In genomic region chr2:41923156-41923786, GRCh38 we compare ENCODE assay signal across 20 cellular contexts.
A peak's percentile ranks its signal among the peaks of the same experiment; 100 is the strongest.
DNase-seq lines count a peak whose midpoint lies in the region; ATAC-seq and TF ChIP-seq lines count a peak whose summit lies in the region.
"Had no signal": no experiment of that assay in that cellular context is flagged by ENCODE, and none has a peak within 500 bp of the region (broad histone marks: within the 10 kb centered on the region; RNA-seq: fewer than 3 reads in every experiment).

No MANE protein-coding gene starts in this region.

- no peaks in the 10 kb centered on the region for H4K20me1 ChIP-seq in hepatocyte (ENCODE audit: insufficient read depth, poor library complexity, severe bottlenecking)

- DNase-seq in Right ventricle myocardium superior (peak; percentile 32), Right ventricle myocardium inferior (ENCODE audit: missing footprints) (no peak), hepatocyte (ENCODE audit: low spot score) (no peak), psoas muscle (no peak), transverse colon (no peak), ascending aorta (ENCODE audit: low spot score in 2 of 2) (no peak), cerebellum (ENCODE audit: low spot score) (no peak)
- DNase-seq: BE2C; CD4-positive, alpha-beta T cell; DMS79 treated with DMSO at 0.1 percent for 48 hours; NCI-H1436; NCI-H2029; NCI-H2171; NCI-H446 treated with DMSO at 0.1 percent for 48 hours; NCI-H774; RPMI8226 had no signal

- TF ChIP-seq POLR2A in transverse colon (IDR thresholded peaks at IDR 0.05): no peak

- H3K9me2 ChIP-seq in hepatocyte (replicated peaks; ENCODE audit: insufficient read depth): no peaks in the 10 kb centered on the region

- H3K27ac ChIP-seq in hepatocyte (peak overlapping the region; percentile 45), psoas muscle (peak overlapping the region; percentile 76), transverse colon (peak overlapping the region in 3 of 4 donors; percentile 4 to 74 (median 32)), ascending aorta (no peak overlapping the region)
- H3K27ac ChIP-seq: 22Rv1 had no signal

- in situ Hi-C loops in transverse colon (cut with MboI; ENCODE audit: low pct_ligation_motif_present in 1 of 4, low pct_unique_long_range_greater_than_20kb in 1 of 4, low sequenced_read_pairs in 3 of 4): no loop called here

- H3K27me3 ChIP-seq in hepatocyte: no peaks in the 10 kb centered on the region
- H3K27me3 ChIP-seq in psoas muscle (ENCODE audit: insufficient read depth in 3 of 3, low read length in 2 of 3): no peaks in the 10 kb centered on the region
- H3K27me3 ChIP-seq in transverse colon: no peaks in the 10 kb centered on the region
- H3K27me3 ChIP-seq in ascending aorta: no peaks in the 10 kb centered on the region
- H3K27me3 ChIP-seq: BE2C had no signal

- TF ChIP-seq CTCF in hepatocyte (IDR thresholded peaks at IDR 0.05; ENCODE audit: poor library complexity) (no peak), psoas muscle (IDR thresholded peaks at IDR 0.05) (no peak), transverse colon (IDR thresholded peaks at IDR 0.05) (no peak), ascending aorta (IDR thresholded peaks at IDR 0.05) (no peak)

- no peak for TF ChIP-seq EP300 in transverse colon (IDR thresholded peaks at IDR 0.05; ENCODE audit: low read depth)

- no peaks in the 10 kb centered on the region for H3K79me2 ChIP-seq in hepatocyte

- 63% methylated on average over 9 of the region's 9 CpGs for WGBS in hepatocyte (ENCODE audit: low lambda C conversion rate, missing lambda C conversion rate)
- 71 to 84% (median 76%) methylated on average over 9 of the region's 9 CpGs for WGBS in psoas muscle, 3 donors
- WGBS in transverse colon (ENCODE audit: low coverage in 1 of 2), 2 donors: 68 to 88% methylated on average over 6 to 9 of the region's 9 CpGs

- peaks cover 35% of the 10 kb centered on the region for H3K4me1 ChIP-seq in hepatocyte (ENCODE audit: insufficient read depth)
- H3K4me1 ChIP-seq in psoas muscle: peaks cover 56% of the 10 kb centered on the region
- H3K4me1 ChIP-seq in transverse colon: peaks cover 0 to 28% (median 7%) of the 10 kb centered on the region in 4 donors
- H3K4me1 ChIP-seq in ascending aorta: peaks cover 0 to 14% of the 10 kb centered on the region in 2 donors

- no peak for ATAC-seq in Right ventricle myocardium superior (ENCODE audit: poor library complexity)
- no peak for ATAC-seq in Right ventricle myocardium inferior
- ATAC-seq in psoas muscle: no peak
- no peak for ATAC-seq in GM18870 (IDR thresholded peaks at IDR 0.05; ENCODE audit: unreplicated experiment)
- ATAC-seq: HCT116 had no signal

- H2AFZ ChIP-seq in hepatocyte: no peak overlapping the region

- no peak overlapping the region for H3K4me2 ChIP-seq in hepatocyte

- H3K4me3 ChIP-seq in hepatocyte: no peak overlapping the region
- H3K4me3 ChIP-seq in psoas muscle: no peak overlapping the region
- no peak overlapping the region for H3K4me3 ChIP-seq in transverse colon
- H3K4me3 ChIP-seq in ascending aorta: no peak overlapping the region
- H3K4me3 ChIP-seq: K562 had no signal

- intact Hi-C loops in Right ventricle myocardium superior (cut with DNase I) (no loop called here), Right ventricle myocardium inferior (cut with DNase I) (no loop called here), psoas muscle (cut with DNase I) (loop anchor here (5.0 kb wide), 1 partner anchor 149 kb away; no protein-coding TSS in a partner anchor), transverse colon (cut with DNase I; ENCODE audit: low total_unique reads) (no loop called here), ascending aorta (cut with DNase I) (no loop called here)

- H3K9me3 ChIP-seq in hepatocyte (ENCODE audit: low read depth): no peaks in the 10 kb centered on the region
- no peaks in the 10 kb centered on the region for H3K9me3 ChIP-seq in psoas muscle
- no peaks in the 10 kb centered on the region for H3K9me3 ChIP-seq in transverse colon
- no peaks in the 10 kb centered on the region for H3K9me3 ChIP-seq in ascending aorta
- H3K9me3 ChIP-seq: BE2C had no signal

- no peaks in the 10 kb centered on the region for H3K36me3 ChIP-seq in hepatocyte (replicated peaks; ENCODE audit: insufficient read depth, low read depth)
- H3K36me3 ChIP-seq in psoas muscle (ENCODE audit: insufficient read depth in 1 of 2, low read depth in 1 of 2): no peaks in the 10 kb centered on the region
- no peaks in the 10 kb centered on the region for H3K36me3 ChIP-seq in transverse colon
- H3K36me3 ChIP-seq in ascending aorta: no peaks in the 10 kb centered on the region
- H3K36me3 ChIP-seq: BE2C had no signal

Comparison
In these comparisons a context has a peak if more than half of its experiments do, and no peak if none do; other contexts are left out.
1. H3K27ac ChIP-seq: peak in hepatocyte (single experiment), psoas muscle (single experiment) and transverse colon (3 of 4); none in ascending aorta (0 of 2).
2. intact Hi-C loops: an anchor here in psoas muscle (5.0 kb wide); none called in Right ventricle myocardium superior, Right ventricle myocardium inferior, transverse colon and ascending aorta.